In genomic region chr1:117675907-117676430, GRCh38 we compare ENCODE assay signal across 14 cellular contexts.
"Had no signal": no experiment of that assay in that cellular context is flagged by ENCODE, and none has a peak within 500 bp of the region (broad histone marks: within the 10 kb centered on the region; RNA-seq: fewer than 3 reads in every experiment).

No MANE protein-coding gene starts in this region.

- ATAC-seq: activated T-helper 17 cell treated with anti-CD3 and anti-CD28 coated beads, Interleukin-2, amount 50 U/mL, for 72 hours had no signal

- H3K36me3 ChIP-seq: esophagus squamous epithelium had no signal

- H3K4me1 ChIP-seq: esophagus squamous epithelium had no signal

- H3K9me3 Mint-ChIP-seq: activated T-helper 17 cell treated with anti-CD3 and anti-CD28 coated beads, Interleukin-2, amount 50 U/mL, for 72 hours; mesothelial cell of epicardium; nephron progenitor cell; stimulated activated naive B cell treated with anti-CD40 and anti-IgM and Interleukin-4, amounts not matched to agents 10 μg/mL and 1 μg/mL and 100 μg/mL, for 72 hours; type B pancreatic cell had no signal

- H3K27me3 ChIP-seq: esophagus squamous epithelium had no signal

- H3K4me3 Mint-ChIP-seq: activated T-helper 17 cell treated with anti-CD3 and anti-CD28 coated beads, Interleukin-2, amount 50 U/mL, for 72 hours; mesothelial cell of epicardium; nephron progenitor cell; stimulated activated naive B cell treated with anti-CD40 and anti-IgM and Interleukin-4, amounts not matched to agents 10 μg/mL and 1 μg/mL and 100 μg/mL, for 72 hours; type B pancreatic cell had no signal

- H3K4me1 Mint-ChIP-seq: nephron progenitor cell had no signal

- H3K4me3 ChIP-seq: esophagus squamous epithelium, lung had no signal

- H3K27ac Mint-ChIP-seq: mesothelial cell of epicardium; nephron progenitor cell; stimulated activated naive B cell treated with anti-CD40 and anti-IgM and Interleukin-4, amounts not matched to agents 10 μg/mL and 1 μg/mL and 100 μg/mL, for 72 hours; type B pancreatic cell had no signal

- DNase-seq: activated CD4-positive, CD25-positive, alpha-beta regulatory T cell treated with anti-CD3 and anti-CD28 coated beads, Interleukin-2, amount 50 U/mL, for 72 hours; activated naive CD4-positive, alpha-beta T cell treated with Interleukin-2 at 50 U/mL for 16 hours; caudate nucleus; cortex of kidney; effector CD4-positive, alpha-beta T cell; esophagus squamous epithelium; glutamatergic neuron; nephron progenitor cell; stimulated activated CD4-positive, alpha-beta T cell treated with anti-CD3 and anti-CD28 coated beads, Interleukin-4, amount 100 ng/mL, for 1 hour; stimulated activated naive B cell treated with anti-CD40 and anti-IgM and Interleukin-4, amounts not matched to agents 10 μg/mL and 1 μg/mL and 100 μg/mL, for 72 hours had no signal

- H3K9me3 ChIP-seq: esophagus squamous epithelium had no signal

- H3K36me3 Mint-ChIP-seq: mesothelial cell of epicardium; stimulated activated naive B cell treated with anti-CD40 and anti-IgM and Interleukin-4, amounts not matched to agents 10 μg/mL and 1 μg/mL and 100 μg/mL, for 72 hours; type B pancreatic cell had no signal

- H3K27me3 Mint-ChIP-seq: activated T-helper 17 cell treated with anti-CD3 and anti-CD28 coated beads, Interleukin-2, amount 50 U/mL, for 72 hours had no signal
